ENCODE assay signal across 8 cellular contexts in the genomic region with DNA sequence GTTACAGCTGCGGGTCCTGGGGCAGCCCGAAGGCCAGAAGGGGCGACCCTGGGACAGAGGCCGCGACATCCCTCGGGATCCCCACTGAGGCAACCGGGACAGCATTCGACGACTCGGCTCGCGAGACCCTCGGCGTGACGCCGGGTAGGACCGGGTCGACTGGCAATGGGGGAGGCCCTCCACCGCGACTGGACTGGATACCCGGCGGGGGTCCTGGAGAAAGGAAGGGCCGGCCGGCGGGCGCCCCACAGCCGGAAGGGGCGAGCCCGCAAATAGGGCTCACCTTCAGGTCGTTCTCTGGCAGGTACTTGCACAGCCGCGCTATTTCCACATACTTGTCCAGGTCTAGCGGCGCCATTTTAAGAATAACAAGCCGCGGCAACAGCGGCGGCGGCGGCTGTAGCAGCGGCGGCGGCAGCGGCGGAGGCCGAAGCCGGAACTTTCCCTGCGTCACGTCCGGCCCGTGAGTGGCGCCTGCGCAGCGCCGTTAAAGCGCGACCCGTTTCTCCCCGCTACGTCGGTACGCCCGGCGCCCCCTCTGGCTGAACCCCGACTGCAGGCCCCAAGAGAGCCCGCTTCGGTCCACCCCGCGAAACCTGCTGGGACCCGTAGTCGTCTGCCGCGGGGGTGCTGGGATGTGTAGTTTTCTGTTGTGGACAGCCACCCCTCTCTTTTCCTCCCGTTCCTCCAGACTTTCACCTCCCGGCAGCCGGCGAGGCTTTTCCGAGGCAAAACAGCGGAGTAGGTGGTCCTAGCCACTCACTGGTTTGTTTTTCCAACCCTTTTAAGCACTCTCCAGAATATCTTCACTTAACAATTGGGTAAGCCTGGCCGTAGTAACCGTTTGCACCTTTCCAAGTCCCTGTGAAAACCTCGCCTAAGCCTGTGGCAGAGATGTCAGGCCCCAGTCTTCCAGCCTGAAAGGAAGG. TPM values are rescaled to one million over a fixed set of nuclear protein-coding genes. Genes with fewer than 3 reads are reported as not detected.
DNase-seq lines count a peak whose midpoint lies in the region; ATAC-seq, FAIRE-seq and TF ChIP-seq lines count a peak whose summit lies in the region.

A gene (minus strand): TSS at position 443 of the 929 bp plus-strand sequence. CDS start 85 bp downstream, at position 358.

- H3K27ac ChIP-seq in kidney (ENCODE audit: low read depth in 2 of 2, low read length in 2 of 2): peak within 1 kb of the TSS; percentile 88

- H3K9me3 ChIP-seq in kidney (ENCODE audit: control insufficient read depth in 1 of 2, low read length in 2 of 2): no peaks in the 10 kb centered on the region

- H3K4me1 ChIP-seq in kidney (ENCODE audit: control insufficient read depth in 1 of 2, insufficient read depth in 1 of 2, low read depth in 1 of 2, low read length in 2 of 2): peaks cover 5 to 9% of the 10 kb centered on the region in 2 donors

- intact Hi-C loops in kidney (cut with DNase I): no loop called here

- peak; percentile 46 for TF ChIP-seq CTCF in kidney (IDR thresholded peaks at IDR 0.05; ENCODE audit: borderline replicate concordance, extremely low read depth, insufficient read depth)

- DNase-seq in AG20443 (ENCODE audit: low spot score) (peak; percentile 98), NCI-H446 treated with DMSO at 0.1 percent for 48 hours (lab: John Stamatoyannopoulos, UW) (peak; percentile 75), cerebellar nuclear complex (lab: John Stamatoyannopoulos, UW) (peak; percentile 71 to 89), kidney (peak; percentile 99)
- DNase-seq in activated CD4-positive, CD25-positive, alpha-beta regulatory T cell treated with anti-CD3 and anti-CD28 coated beads, Interleukin-2, amount 50 U/mL, for 72 hours: peak; percentile 95
- peak; percentile 99 for DNase-seq in stimulated activated CD4-positive, alpha-beta T cell treated with anti-CD3 and anti-CD28 coated beads, Interleukin-15, amount 100 ng/mL, for 24 hours

- H3K36me3 ChIP-seq in kidney (ENCODE audit: control insufficient read depth in 1 of 2, insufficient read depth in 2 of 2, low read length in 2 of 2): no peaks in the 10 kb centered on the region

- FAIRE-seq in kidney (lab: Jason Lieb, UNC): no peak

- peak within 1 kb of the TSS; percentile 92 to 96 for H3K4me3 ChIP-seq in kidney (ENCODE audit: low read length in 2 of 2)

- ATAC-seq in GM19035 (IDR thresholded peaks at IDR 0.05; ENCODE audit: unreplicated experiment) (peak; percentile 95), HG03354 (IDR thresholded peaks at IDR 0.05; ENCODE audit: poor library complexity, severe bottlenecking, unreplicated experiment) (peak; percentile 97)

- peak within 1 kb of the TSS; percentile 91 to 99 for H3K9ac ChIP-seq in kidney (ENCODE audit: low read length in 2 of 2)

RNA-seq across cellular contexts. Expression of the gene that starts here (rescaled TPM):
- 43.9 TPM for total RNA-seq in kidney
- polyA plus RNA-seq in kidney (ENCODE audit: insufficient read depth, low read depth, low replicate concordance): 30.4 TPM

Comparison
In these comparisons a context has a peak if more than half of its experiments do, and no peak if none do; other contexts are left out.
1. Peak in every context shown above with its lines: DNase-seq, ATAC-seq, H3K4me3 ChIP-seq and H3K27ac ChIP-seq.